1 cellular context compared by ENCODE assay signal in the genomic region with DNA sequence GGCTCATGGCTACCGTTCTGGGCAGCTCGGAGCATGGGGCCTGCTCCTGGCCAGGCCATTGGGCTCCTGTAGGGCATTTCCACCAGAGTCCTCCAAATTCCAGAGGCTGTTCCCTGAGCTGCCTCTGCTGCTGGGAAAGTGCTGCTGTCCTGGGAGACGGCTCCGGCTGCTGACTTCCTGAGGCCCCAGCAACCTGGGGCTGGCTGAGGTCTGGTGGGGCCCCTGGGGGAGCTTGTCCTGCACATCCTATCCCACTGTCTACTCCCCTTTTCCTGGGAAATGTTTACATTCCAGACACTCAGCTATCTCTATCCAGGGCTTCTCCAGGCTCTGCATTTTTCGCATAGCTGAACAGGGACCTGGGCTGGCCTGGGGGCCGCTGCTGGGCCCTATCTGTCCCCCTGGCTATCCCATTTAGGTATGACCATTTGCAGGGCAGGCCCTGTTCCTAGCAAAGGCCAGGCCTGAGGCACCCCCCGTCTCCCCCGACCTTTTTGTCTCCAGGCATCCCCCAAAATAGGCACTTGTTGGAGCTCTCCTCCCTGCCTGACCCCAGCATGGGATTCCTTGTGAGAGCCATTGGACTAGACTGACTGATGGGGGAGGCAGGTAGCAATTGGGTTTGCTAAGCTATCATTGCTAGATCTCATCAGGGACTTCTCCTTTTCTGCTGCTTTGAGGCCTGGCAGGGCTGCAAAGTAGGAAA.
TF ChIP-seq lines count a peak whose summit lies in the region.

No MANE protein-coding gene starts in this region.

TF ChIP-seq in HepG2, 621 proteins besides CTCF, POLR2A, EP300 and RAD21 (continued from another document and continues in another):
- TF ChIP-seq, protein P1, sequence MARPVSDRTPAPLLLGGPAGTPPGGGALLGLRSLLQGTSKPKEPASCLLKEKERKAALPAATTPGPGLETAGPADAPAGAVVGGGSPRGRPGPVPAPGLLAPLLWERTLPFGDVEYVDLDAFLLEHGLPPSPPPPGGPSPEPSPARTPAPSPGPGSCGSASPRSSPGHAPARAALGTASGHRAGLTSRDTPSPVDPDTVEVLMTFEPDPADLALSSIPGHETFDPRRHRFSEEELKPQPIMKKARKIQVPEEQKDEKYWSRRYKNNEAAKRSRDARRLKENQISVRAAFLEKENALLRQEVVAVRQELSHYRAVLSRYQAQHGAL (CRISPR knock-in tag; IDR thresholded peaks at IDR 0.05; ENCODE audit: not compliant biosample characterization): no peak
- TF ChIP-seq, protein P2, sequence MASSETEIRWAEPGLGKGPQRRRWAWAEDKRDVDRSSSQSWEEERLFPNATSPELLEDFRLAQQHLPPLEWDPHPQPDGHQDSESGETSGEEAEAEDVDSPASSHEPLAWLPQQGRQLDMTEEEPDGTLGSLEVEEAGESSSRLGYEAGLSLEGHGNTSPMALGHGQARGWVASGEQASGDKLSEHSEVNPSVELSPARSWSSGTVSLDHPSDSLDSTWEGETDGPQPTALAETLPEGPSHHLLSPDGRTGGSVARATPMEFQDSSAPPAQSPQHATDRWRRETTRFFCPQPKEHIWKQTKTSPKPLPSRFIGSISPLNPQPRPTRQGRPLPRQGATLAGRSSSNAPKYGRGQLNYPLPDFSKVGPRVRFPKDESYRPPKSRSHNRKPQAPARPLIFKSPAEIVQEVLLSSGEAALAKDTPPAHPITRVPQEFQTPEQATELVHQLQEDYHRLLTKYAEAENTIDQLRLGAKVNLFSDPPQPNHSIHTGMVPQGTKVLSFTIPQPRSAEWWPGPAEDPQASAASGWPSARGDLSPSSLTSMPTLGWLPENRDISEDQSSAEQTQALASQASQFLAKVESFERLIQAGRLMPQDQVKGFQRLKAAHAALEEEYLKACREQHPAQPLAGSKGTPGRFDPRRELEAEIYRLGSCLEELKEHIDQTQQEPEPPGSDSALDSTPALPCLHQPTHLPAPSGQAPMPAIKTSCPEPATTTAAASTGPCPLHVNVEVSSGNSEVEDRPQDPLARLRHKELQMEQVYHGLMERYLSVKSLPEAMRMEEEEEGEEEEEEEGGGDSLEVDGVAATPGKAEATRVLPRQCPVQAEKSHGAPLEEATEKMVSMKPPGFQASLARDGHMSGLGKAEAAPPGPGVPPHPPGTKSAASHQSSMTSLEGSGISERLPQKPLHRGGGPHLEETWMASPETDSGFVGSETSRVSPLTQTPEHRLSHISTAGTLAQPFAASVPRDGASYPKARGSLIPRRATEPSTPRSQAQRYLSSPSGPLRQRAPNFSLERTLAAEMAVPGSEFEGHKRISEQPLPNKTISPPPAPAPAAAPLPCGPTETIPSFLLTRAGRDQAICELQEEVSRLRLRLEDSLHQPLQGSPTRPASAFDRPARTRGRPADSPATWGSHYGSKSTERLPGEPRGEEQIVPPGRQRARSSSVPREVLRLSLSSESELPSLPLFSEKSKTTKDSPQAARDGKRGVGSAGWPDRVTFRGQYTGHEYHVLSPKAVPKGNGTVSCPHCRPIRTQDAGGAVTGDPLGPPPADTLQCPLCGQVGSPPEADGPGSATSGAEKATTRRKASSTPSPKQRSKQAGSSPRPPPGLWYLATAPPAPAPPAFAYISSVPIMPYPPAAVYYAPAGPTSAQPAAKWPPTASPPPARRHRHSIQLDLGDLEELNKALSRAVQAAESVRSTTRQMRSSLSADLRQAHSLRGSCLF (CRISPR knock-in tag; IDR thresholded peaks at IDR 0.05; ENCODE audit: borderline replicate concordance): no peak
- TF ChIP-seq MAFF (IDR thresholded peaks at IDR 0.05; ENCODE audit: low read depth, low read length) (no peak), TP53 (CRISPR knock-in tag; conservative IDR thresholded peaks at IDR 0.05) (no peak), SPEN (CRISPR knock-in tag; IDR thresholded peaks at IDR 0.05; ENCODE audit: low read depth) (no peak), ZNF20 (CRISPR knock-in tag; IDR thresholded peaks at IDR 0.05) (no peak), ZNF549 (CRISPR knock-in tag; IDR thresholded peaks at IDR 0.05) (no peak), ZMYM2 (CRISPR knock-in tag; IDR thresholded peaks at IDR 0.05) (no peak), SP2 (CRISPR knock-in tag; IDR thresholded peaks at IDR 0.05) (no peak), EHMT2 (IDR thresholded peaks at IDR 0.05; ENCODE audit: borderline replicate concordance, low read depth, low read length) (no peak), MTA3 (CRISPR knock-in tag; IDR thresholded peaks at IDR 0.05) (no peak), MEIS2 (CRISPR knock-in tag; IDR thresholded peaks at IDR 0.05) (peak; percentile 69; the same call in 1 of the 2 replicates), ZNF792 (CRISPR knock-in tag; IDR thresholded peaks at IDR 0.05) (peak; percentile 98), RBM39 (IDR thresholded peaks at IDR 0.05; ENCODE audit: low read depth, low read length, poor library complexity, severe bottlenecking) (no peak), TEAD3 (CRISPR knock-in tag; optimal IDR thresholded peaks at IDR 0.05; ENCODE audit: borderline replicate concordance) (peak; percentile 99), ZNF75D (CRISPR knock-in tag; IDR thresholded peaks at IDR 0.05; ENCODE audit: borderline replicate concordance) (no peak), ZNF251 (CRISPR knock-in tag; IDR thresholded peaks at IDR 0.05) (no peak), ZFP1 (CRISPR knock-in tag; IDR thresholded peaks at IDR 0.05) (no peak), ZNF296 (CRISPR knock-in tag; conservative IDR thresholded peaks at IDR 0.05) (no peak), ARNT (IDR thresholded peaks at IDR 0.05) (no peak), ATF7 (IDR thresholded peaks at IDR 0.05) (no peak), ATF7 (CRISPR knock-in tag; IDR thresholded peaks at IDR 0.05) (peak; percentile 18; the same call in 1 of the 2 replicates), ATRX (CRISPR knock-in tag; IDR thresholded peaks at IDR 0.05; ENCODE audit: borderline replicate concordance) (no peak), ZFY (CRISPR knock-in tag; IDR thresholded peaks at IDR 0.05) (peak; percentile 65), ZNF496 (CRISPR knock-in tag; IDR thresholded peaks at IDR 0.05; ENCODE audit: insufficient replicate concordance) (no peak), TBL1XR1 (IDR thresholded peaks at IDR 0.05; ENCODE audit: borderline replicate concordance, low read length, partially characterized antibody) (no peak), EZH2 (conservative IDR thresholded peaks at IDR 0.05; ENCODE audit: low read depth, low read length) (no peak), ERF (CRISPR knock-in tag; IDR thresholded peaks at IDR 0.05) (peak; percentile 66), TOPORS (CRISPR knock-in tag; IDR thresholded peaks at IDR 0.05) (no peak), ZNF44 (CRISPR knock-in tag; IDR thresholded peaks at IDR 0.05) (no peak), ZNF160 (CRISPR knock-in tag; IDR thresholded peaks at IDR 0.05) (no peak), ZMAT3 (CRISPR knock-in tag; conservative IDR thresholded peaks at IDR 0.05) (no peak), RBAK (CRISPR knock-in tag; IDR thresholded peaks at IDR 0.05) (no peak), ASH2L (IDR thresholded peaks at IDR 0.05; ENCODE audit: insufficient read length, low read depth, low read length) (peak; percentile 31), CBX5 (CRISPR knock-in tag; IDR thresholded peaks at IDR 0.05; ENCODE audit: borderline replicate concordance) (no peak; the same call in 1 of the 2 replicates), ZNF891 (CRISPR knock-in tag; IDR thresholded peaks at IDR 0.05) (0 out of 2 replicates have a peak, but pooled peaks have one; percentile 70), GABPB1 (CRISPR knock-in tag; IDR thresholded peaks at IDR 0.05) (peak; percentile 49; the same call in 1 of the 2 replicates)
- TF ChIP-seq, protein P3, sequence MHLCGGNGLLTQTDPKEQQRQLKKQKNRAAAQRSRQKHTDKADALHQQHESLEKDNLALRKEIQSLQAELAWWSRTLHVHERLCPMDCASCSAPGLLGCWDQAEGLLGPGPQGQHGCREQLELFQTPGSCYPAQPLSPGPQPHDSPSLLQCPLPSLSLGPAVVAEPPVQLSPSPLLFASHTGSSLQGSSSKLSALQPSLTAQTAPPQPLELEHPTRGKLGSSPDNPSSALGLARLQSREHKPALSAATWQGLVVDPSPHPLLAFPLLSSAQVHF (CRISPR knock-in tag; IDR thresholded peaks at IDR 0.05): no peak
- TF ChIP-seq, protein P4, sequence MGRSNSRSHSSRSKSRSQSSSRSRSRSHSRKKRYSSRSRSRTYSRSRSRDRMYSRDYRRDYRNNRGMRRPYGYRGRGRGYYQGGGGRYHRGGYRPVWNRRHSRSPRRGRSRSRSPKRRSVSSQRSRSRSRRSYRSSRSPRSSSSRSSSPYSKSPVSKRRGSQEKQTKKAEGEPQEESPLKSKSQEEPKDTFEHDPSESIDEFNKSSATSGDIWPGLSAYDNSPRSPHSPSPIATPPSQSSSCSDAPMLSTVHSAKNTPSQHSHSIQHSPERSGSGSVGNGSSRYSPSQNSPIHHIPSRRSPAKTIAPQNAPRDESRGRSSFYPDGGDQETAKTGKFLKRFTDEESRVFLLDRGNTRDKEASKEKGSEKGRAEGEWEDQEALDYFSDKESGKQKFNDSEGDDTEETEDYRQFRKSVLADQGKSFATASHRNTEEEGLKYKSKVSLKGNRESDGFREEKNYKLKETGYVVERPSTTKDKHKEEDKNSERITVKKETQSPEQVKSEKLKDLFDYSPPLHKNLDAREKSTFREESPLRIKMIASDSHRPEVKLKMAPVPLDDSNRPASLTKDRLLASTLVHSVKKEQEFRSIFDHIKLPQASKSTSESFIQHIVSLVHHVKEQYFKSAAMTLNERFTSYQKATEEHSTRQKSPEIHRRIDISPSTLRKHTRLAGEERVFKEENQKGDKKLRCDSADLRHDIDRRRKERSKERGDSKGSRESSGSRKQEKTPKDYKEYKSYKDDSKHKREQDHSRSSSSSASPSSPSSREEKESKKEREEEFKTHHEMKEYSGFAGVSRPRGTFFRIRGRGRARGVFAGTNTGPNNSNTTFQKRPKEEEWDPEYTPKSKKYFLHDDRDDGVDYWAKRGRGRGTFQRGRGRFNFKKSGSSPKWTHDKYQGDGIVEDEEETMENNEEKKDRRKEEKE (IDR thresholded peaks at IDR 0.05): no peak
- TF ChIP-seq, protein P5, sequence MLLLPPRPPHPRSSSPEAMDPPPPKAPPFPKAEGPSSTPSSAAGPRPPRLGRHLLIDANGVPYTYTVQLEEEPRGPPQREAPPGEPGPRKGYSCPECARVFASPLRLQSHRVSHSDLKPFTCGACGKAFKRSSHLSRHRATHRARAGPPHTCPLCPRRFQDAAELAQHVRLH (CRISPR knock-in tag; IDR thresholded peaks at IDR 0.05; ENCODE audit: borderline replicate concordance, low read depth): peak; percentile 62; the same call in 1 of the 2 replicates
- TF ChIP-seq, protein P6, sequence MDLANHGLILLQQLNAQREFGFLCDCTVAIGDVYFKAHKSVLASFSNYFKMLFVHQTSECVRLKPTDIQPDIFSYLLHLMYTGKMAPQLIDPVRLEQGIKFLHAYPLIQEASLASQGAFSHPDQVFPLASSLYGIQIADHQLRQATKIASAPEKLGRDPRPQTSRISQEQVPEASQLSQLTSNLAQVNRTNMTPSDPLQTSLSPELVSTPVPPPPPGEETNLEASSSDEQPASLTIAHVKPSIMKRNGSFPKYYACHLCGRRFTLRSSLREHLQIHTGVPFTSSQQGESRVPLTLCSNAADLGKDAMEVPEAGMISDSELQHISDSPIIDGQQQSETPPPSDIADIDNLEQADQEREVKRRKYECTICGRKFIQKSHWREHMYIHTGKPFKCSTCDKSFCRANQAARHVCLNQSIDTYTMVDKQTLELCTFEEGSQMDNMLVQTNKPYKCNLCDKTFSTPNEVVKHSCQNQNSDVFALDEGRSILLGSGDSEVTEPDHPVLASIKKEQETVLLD (CRISPR knock-in tag; IDR thresholded peaks at IDR 0.05; ENCODE audit: low read depth): no peak
- TF ChIP-seq, protein P7, sequence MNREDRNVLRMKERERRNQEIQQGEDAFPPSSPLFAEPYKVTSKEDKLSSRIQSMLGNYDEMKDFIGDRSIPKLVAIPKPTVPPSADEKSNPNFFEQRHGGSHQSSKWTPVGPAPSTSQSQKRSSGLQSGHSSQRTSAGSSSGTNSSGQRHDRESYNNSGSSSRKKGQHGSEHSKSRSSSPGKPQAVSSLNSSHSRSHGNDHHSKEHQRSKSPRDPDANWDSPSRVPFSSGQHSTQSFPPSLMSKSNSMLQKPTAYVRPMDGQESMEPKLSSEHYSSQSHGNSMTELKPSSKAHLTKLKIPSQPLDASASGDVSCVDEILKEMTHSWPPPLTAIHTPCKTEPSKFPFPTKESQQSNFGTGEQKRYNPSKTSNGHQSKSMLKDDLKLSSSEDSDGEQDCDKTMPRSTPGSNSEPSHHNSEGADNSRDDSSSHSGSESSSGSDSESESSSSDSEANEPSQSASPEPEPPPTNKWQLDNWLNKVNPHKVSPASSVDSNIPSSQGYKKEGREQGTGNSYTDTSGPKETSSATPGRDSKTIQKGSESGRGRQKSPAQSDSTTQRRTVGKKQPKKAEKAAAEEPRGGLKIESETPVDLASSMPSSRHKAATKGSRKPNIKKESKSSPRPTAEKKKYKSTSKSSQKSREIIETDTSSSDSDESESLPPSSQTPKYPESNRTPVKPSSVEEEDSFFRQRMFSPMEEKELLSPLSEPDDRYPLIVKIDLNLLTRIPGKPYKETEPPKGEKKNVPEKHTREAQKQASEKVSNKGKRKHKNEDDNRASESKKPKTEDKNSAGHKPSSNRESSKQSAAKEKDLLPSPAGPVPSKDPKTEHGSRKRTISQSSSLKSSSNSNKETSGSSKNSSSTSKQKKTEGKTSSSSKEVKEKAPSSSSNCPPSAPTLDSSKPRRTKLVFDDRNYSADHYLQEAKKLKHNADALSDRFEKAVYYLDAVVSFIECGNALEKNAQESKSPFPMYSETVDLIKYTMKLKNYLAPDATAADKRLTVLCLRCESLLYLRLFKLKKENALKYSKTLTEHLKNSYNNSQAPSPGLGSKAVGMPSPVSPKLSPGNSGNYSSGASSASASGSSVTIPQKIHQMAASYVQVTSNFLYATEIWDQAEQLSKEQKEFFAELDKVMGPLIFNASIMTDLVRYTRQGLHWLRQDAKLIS (CRISPR knock-in tag; IDR thresholded peaks at IDR 0.05): no peak
